In genomic region chr1:24704411-24705259, GRCh38 we compare ENCODE assay signal across 8 cellular contexts. TPM values are rescaled to one million over a fixed set of nuclear protein-coding genes. Genes with fewer than 3 reads are reported as not detected.
DNase-seq lines count a peak whose midpoint lies in the region; ATAC-seq, FAIRE-seq and TF ChIP-seq lines count a peak whose summit lies in the region.

No MANE protein-coding gene starts in this region.

- no peaks in the 10 kb centered on the region for H3K27me3 ChIP-seq in cardiac muscle cell
- no peaks in the 10 kb centered on the region for H3K27me3 ChIP-seq in keratinocyte (ENCODE audit: control insufficient read depth, extremely low read depth, insufficient read depth, low read length)
- H3K27me3 ChIP-seq in transverse colon, result no peaks in the 10 kb centered on the region
- no peaks in the 10 kb centered on the region for H3K27me3 ChIP-seq in effector memory CD4-positive, alpha-beta T cell (replicated peaks; ENCODE audit: control insufficient read depth, insufficient read depth, low read length, poor library complexity, severe bottlenecking)

- peaks cover 12% of the 10 kb centered on the region for H3K4me1 Mint-ChIP-seq in activated T-helper 1 cell treated with anti-CD3 and anti-CD28 coated beads, Interleukin-12 subunit alpha, Interleukin-12 subunit beta, Interleukin-2, Interleukin-4 antibody, amounts not matched to agents 30 ng/mL and 10 ng/mL and 1 ng/mL, durations not matched to agents 14 hours and 24 hours and 36 hours (ENCODE audit: low read depth)

- H3K4me3 ChIP-seq in cardiac muscle cell (no peak overlapping the region), keratinocyte (ENCODE audit: control insufficient read depth in 2 of 3, extremely low read depth in 1 of 3, insufficient read depth in 2 of 3, low read depth in 1 of 3, low read length in 3 of 3) (no peak overlapping the region), transverse colon (peak overlapping the region in 3 of 4 donors; percentile 15 to 39 (median 15))
- no peak overlapping the region for H3K4me3 ChIP-seq in effector memory CD4-positive, alpha-beta T cell (ENCODE audit: insufficient read depth, low read depth, low read length, poor library complexity, severe bottlenecking)

- no peak overlapping the region for H3K4me2 ChIP-seq in keratinocyte (ENCODE audit: control insufficient read depth, extremely low read depth, insufficient read depth, low read depth, low read length)

- no peak for TF ChIP-seq POLR2A in transverse colon (IDR thresholded peaks at IDR 0.05)

- H3K27me3 Mint-ChIP-seq in activated T-helper 1 cell treated with anti-CD3 and anti-CD28 coated beads, Interleukin-12 subunit alpha, Interleukin-12 subunit beta, Interleukin-2, Interleukin-4 antibody, amounts not matched to agents 30 ng/mL and 10 ng/mL and 1 ng/mL, durations not matched to agents 14 hours and 24 hours and 36 hours (ENCODE audit: insufficient read depth), result no peaks in the 10 kb centered on the region

- FAIRE-seq in keratinocyte (lab: Jason Lieb, UNC), result no peak

- no peak for ATAC-seq in Right ventricle myocardium inferior
- no peak for ATAC-seq in HG03108 (IDR thresholded peaks at IDR 0.05; ENCODE audit: unreplicated experiment)
- ATAC-seq in HG02981 (IDR thresholded peaks at IDR 0.05; ENCODE audit: unreplicated experiment), result no peak

- no peak overlapping the region for H3K4me3 Mint-ChIP-seq in activated T-helper 1 cell treated with anti-CD3 and anti-CD28 coated beads, Interleukin-12 subunit alpha, Interleukin-12 subunit beta, Interleukin-2, Interleukin-4 antibody, amounts not matched to agents 30 ng/mL and 10 ng/mL and 1 ng/mL, durations not matched to agents 14 hours and 24 hours and 36 hours

- DNase-seq in cardiac muscle cell (ENCODE audit: low read depth in 1 of 2, low spot score in 1 of 2) (peak in 1 of 2 donors; percentile 77), Right ventricle myocardium inferior (ENCODE audit: missing footprints) (no peak), keratinocyte (ENCODE audit: low read depth, low spot score) (peak; percentile 32), transverse colon (no peak)
- DNase-seq in activated T-helper 1 cell treated with anti-CD3 and anti-CD28 coated beads, Interleukin-12 subunit alpha, Interleukin-12 subunit beta, Interleukin-2, Interleukin-4 antibody, amounts not matched to agents 30 ng/mL and 10 ng/mL and 1 ng/mL, durations not matched to agents 14 hours and 24 hours and 36 hours (ENCODE audit: low spot score), result no peak
- no peak for DNase-seq in effector memory CD4-positive, alpha-beta T cell

- peak overlapping the region; percentile 2 for H3K27ac Mint-ChIP-seq in activated T-helper 1 cell treated with anti-CD3 and anti-CD28 coated beads, Interleukin-12 subunit alpha, Interleukin-12 subunit beta, Interleukin-2, Interleukin-4 antibody, amounts not matched to agents 30 ng/mL and 10 ng/mL and 1 ng/mL, durations not matched to agents 14 hours and 24 hours and 36 hours

- H3K9me3 ChIP-seq in cardiac muscle cell (ENCODE audit: low read depth), result no peaks in the 10 kb centered on the region
- no peaks in the 10 kb centered on the region for H3K9me3 ChIP-seq in keratinocyte (ENCODE audit: control insufficient read depth, low read depth, low read length)
- H3K9me3 ChIP-seq in transverse colon, result no peaks in the 10 kb centered on the region
- no peaks in the 10 kb centered on the region for H3K9me3 ChIP-seq in effector memory CD4-positive, alpha-beta T cell (ENCODE audit: control insufficient read depth, low read length)

- H4K20me1 ChIP-seq in keratinocyte (ENCODE audit: control insufficient read depth, extremely low read depth, insufficient read depth, low read length), result no peaks in the 10 kb centered on the region

- in situ Hi-C loops in transverse colon (cut with MboI; ENCODE audit: low pct_ligation_motif_present in 1 of 4, low pct_unique_long_range_greater_than_20kb in 1 of 4, low sequenced_read_pairs in 3 of 4), result no loop called here

- H3K79me2 ChIP-seq in keratinocyte (ENCODE audit: control insufficient read depth, insufficient read depth, low read length), result no peaks in the 10 kb centered on the region

- 53 to 80% methylated on average over 4 to 12 of the region's 16 CpGs for WGBS in transverse colon (ENCODE audit: low coverage in 1 of 2), 2 donors

- no peak for TF ChIP-seq CTCF in cardiac muscle cell (IDR thresholded peaks at IDR 0.05; ENCODE audit: low read depth, low read length)
- TF ChIP-seq CTCF in keratinocyte (optimal IDR thresholded peaks at IDR 0.05 in 1 of 3, IDR thresholded peaks at IDR 0.05 in 1 of 3, conservative IDR thresholded peaks at IDR 0.05 in 1 of 3; ENCODE audit: extremely low read depth in 1 of 3, insufficient read depth in 2 of 3, low read length in 3 of 3), result no peak
- no peak for TF ChIP-seq CTCF in transverse colon (IDR thresholded peaks at IDR 0.05)

- peaks cover 8% of the 10 kb centered on the region for H3K4me1 ChIP-seq in cardiac muscle cell (ENCODE audit: low read depth)
- peaks cover 24% of the 10 kb centered on the region for H3K4me1 ChIP-seq in keratinocyte (ENCODE audit: control insufficient read depth, extremely low read depth, insufficient read depth, low read length)
- peaks cover 0 to 14% (median 11%) of the 10 kb centered on the region in 4 donors for H3K4me1 ChIP-seq in transverse colon
- no peaks in the 10 kb centered on the region for H3K4me1 ChIP-seq in effector memory CD4-positive, alpha-beta T cell (ENCODE audit: control insufficient read depth, insufficient read depth, low read length, poor library complexity, severe bottlenecking)

- peak overlapping the region; percentile 46 for H3K9ac ChIP-seq in keratinocyte (ENCODE audit: control insufficient read depth, extremely low read depth, insufficient read depth, low read length)

- no peaks in the 10 kb centered on the region for H3K9me3 Mint-ChIP-seq in activated T-helper 1 cell treated with anti-CD3 and anti-CD28 coated beads, Interleukin-12 subunit alpha, Interleukin-12 subunit beta, Interleukin-2, Interleukin-4 antibody, amounts not matched to agents 30 ng/mL and 10 ng/mL and 1 ng/mL, durations not matched to agents 14 hours and 24 hours and 36 hours

- no peaks in the 10 kb centered on the region for H3K36me3 Mint-ChIP-seq in activated T-helper 1 cell treated with anti-CD3 and anti-CD28 coated beads, Interleukin-12 subunit alpha, Interleukin-12 subunit beta, Interleukin-2, Interleukin-4 antibody, amounts not matched to agents 30 ng/mL and 10 ng/mL and 1 ng/mL, durations not matched to agents 14 hours and 24 hours and 36 hours (ENCODE audit: low read depth)

- H2AFZ ChIP-seq in keratinocyte (ENCODE audit: control insufficient read depth, low read length), result no peak overlapping the region

- intact Hi-C loops in Right ventricle myocardium inferior (cut with DNase I) (no loop called here), transverse colon (cut with DNase I; ENCODE audit: low total_unique reads) (no loop called here)
- intact Hi-C loops in activated T-helper 1 cell treated with anti-CD3 and anti-CD28 coated beads, Interleukin-12 subunit alpha, Interleukin-12 subunit beta, Interleukin-2, Interleukin-4 antibody, amounts not matched to agents 30 ng/mL and 10 ng/mL and 1 ng/mL, durations not matched to agents 14 hours and 24 hours and 36 hours (cut with micrococcal nuclease), result no loop called here

- H3K27ac ChIP-seq in cardiac muscle cell (peak overlapping the region; percentile 68), keratinocyte (ENCODE audit: control insufficient read depth, insufficient read depth, low read length) (peak overlapping the region; percentile 61), transverse colon (peak overlapping the region; percentile 68 to 81 (median 78))
- no peak overlapping the region for H3K27ac ChIP-seq in effector memory CD4-positive, alpha-beta T cell (ENCODE audit: insufficient read depth, low read length, poor library complexity, severe bottlenecking)

- TF ChIP-seq EP300 in transverse colon (IDR thresholded peaks at IDR 0.05; ENCODE audit: low read depth), result no peak

- no peaks in the 10 kb centered on the region for H3K9me1 ChIP-seq in keratinocyte (ENCODE audit: control insufficient read depth, extremely low read depth, insufficient read depth, low read length)

- dilution Hi-C loops in keratinocyte (cut with MboI; ENCODE audit: extremely low pct_ligation_motif_present, low sequenced_read_pairs), result no loop called here

- H3K36me3 ChIP-seq in cardiac muscle cell (no peaks in the 10 kb centered on the region), keratinocyte (ENCODE audit: control insufficient read depth in 2 of 2, extremely low read depth in 1 of 2, insufficient read depth in 2 of 2, low read length in 2 of 2) (no peaks in the 10 kb centered on the region), transverse colon (no peaks in the 10 kb centered on the region)
- H3K36me3 ChIP-seq in effector memory CD4-positive, alpha-beta T cell (ENCODE audit: control insufficient read depth, insufficient read depth, low read length), result no peaks in the 10 kb centered on the region

RNA-seq across cellular contexts. Expression of gene CLIC4, which starts 40.6 kb away (rescaled TPM):
- total RNA-seq in cardiac muscle cell (174 and 361 TPM in 2 replicates), Right ventricle myocardium inferior (406 TPM), transverse colon (100 to 1,000 TPM in 1 of 4 donors, 10 to 100 TPM in 3; 52.4 to 107 (median 65.0) TPM)
- polyA plus RNA-seq in cardiac muscle cell (136 and 221 TPM in 2 replicates), keratinocyte (105 to 130 TPM (median 118 TPM) in 3 replicates)
- 16.8 and 20.6 TPM in 2 replicates for total RNA-seq in activated T-helper 1 cell treated with anti-CD3 and anti-CD28 coated beads, Interleukin-12 subunit alpha, Interleukin-12 subunit beta, Interleukin-2, Interleukin-4 antibody, amounts not matched to agents 30 ng/mL and 10 ng/mL and 1 ng/mL, durations not matched to agents 14 hours and 24 hours and 36 hours
- 69.7 TPM for polyA plus RNA-seq in keratinocyte (2011; ENCODE audit: low read depth)
- polyA plus RNA-seq in keratinocyte (2011; cell fraction: cytosol; rRNA removed), result 128 and 253 TPM in 2 replicates
- 123 and 148 TPM in 2 replicates for polyA plus RNA-seq in keratinocyte (2011; cell fraction: nucleus; rRNA removed)
- polyA plus RNA-seq in keratinocyte (2012; ENCODE audit: low replicate concordance), result 84.7 and 128 TPM in 2 replicates
- polyA minus RNA-seq in keratinocyte, result 20.3 to 93.1 TPM (median 67.2 TPM) in 3 replicates
- 163 TPM for polyA minus RNA-seq in keratinocyte (2011; cell fraction: cytosol; rRNA and poly(A)+ RNA removed)
- polyA minus RNA-seq in keratinocyte (2011; cell fraction: nucleus; rRNA and poly(A)+ RNA removed), result 80.9 and 173 TPM in 2 replicates

Comparison
In these comparisons a context has a peak if more than half of its experiments do, and no peak if none do; other contexts are left out.
1. H3K4me3 ChIP-seq: peak in transverse colon (3 of 4); none in cardiac muscle cell (single experiment), keratinocyte (0 of 3) and effector memory CD4-positive, alpha-beta T cell (single experiment).